1 cellular context compared by ENCODE assay signal in the genomic region with DNA sequence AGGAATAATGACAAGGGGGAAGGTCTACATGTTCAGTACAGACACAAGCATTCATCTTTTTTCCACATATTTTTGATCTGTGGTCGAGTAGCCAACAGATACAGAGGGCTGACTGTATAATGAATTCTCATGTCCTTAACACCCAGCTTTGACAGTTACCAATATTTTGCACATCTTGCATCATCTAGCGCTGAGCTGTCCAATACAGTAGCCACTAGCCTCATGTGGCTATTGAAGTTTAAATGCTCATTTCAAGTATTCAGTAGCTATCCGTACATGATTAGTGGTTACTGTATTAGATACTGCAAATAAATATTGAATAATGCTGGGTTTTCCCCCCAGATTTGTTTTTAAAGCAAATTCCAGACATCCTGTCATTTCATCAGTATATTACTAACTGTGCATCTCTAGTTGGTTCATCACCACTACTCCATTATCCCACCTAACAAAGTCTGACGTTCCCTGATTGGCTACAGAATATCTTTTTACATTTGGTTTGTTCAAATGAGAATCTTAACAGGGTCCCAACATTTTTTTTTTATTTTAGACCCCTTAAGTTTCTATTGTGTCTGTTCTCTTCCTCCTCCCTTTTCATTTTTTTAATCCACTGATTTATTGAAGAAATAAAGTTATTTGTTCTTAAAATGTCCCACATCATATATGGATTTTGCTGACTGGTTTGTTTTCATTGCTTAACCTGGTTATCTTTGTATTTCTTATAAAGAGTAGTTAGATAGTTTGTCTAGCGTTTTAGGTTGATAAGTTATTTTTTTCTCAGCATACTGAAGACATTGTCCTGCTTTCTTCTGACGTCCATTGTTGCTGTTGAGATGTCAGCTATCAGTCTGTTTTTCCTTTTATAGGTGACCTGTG.
TF ChIP-seq lines count a peak whose summit lies in the region.

No MANE protein-coding gene starts in this region.

TF ChIP-seq in HepG2, 621 proteins besides CTCF, POLR2A, EP300 and RAD21:
- TF ChIP-seq SRSF1 (optimal IDR thresholded peaks at IDR 0.05; ENCODE audit: low read depth, low read length) (no peak), CEBPG (CRISPR knock-in tag; IDR thresholded peaks at IDR 0.05) (no peak), SPEN (CRISPR knock-in tag; IDR thresholded peaks at IDR 0.05; ENCODE audit: low read depth) (no peak), FOXK1 (CRISPR knock-in tag; IDR thresholded peaks at IDR 0.05; ENCODE audit: borderline replicate concordance, low read depth) (no peak), ZSCAN31 (CRISPR knock-in tag; IDR thresholded peaks at IDR 0.05; ENCODE audit: low read depth) (no peak), TRIM24 (CRISPR knock-in tag; IDR thresholded peaks at IDR 0.05) (no peak), SP140L (CRISPR knock-in tag; IDR thresholded peaks at IDR 0.05; ENCODE audit: borderline replicate concordance) (no peak), ZNF709 (CRISPR knock-in tag; IDR thresholded peaks at IDR 0.05) (no peak), MAFK (conservative IDR thresholded peaks at IDR 0.05 in 1 of 2, IDR thresholded peaks at IDR 0.05 in 1 of 2; ENCODE audit: low read length in 2 of 2) (peak; percentile 69 to 81), MAFF (IDR thresholded peaks at IDR 0.05; ENCODE audit: low read depth, low read length) (peak; percentile 75), ZFP36L1 (CRISPR knock-in tag; IDR thresholded peaks at IDR 0.05) (no peak), MXI1 (IDR thresholded peaks at IDR 0.05; ENCODE audit: borderline replicate concordance, low read depth, low read length) (no peak), ZNF337 (CRISPR knock-in tag; IDR thresholded peaks at IDR 0.05; ENCODE audit: borderline replicate concordance, low read depth) (no peak), ZNF782 (CRISPR knock-in tag; IDR thresholded peaks at IDR 0.05; ENCODE audit: borderline replicate concordance) (no peak)
- TF ChIP-seq, protein P1, sequence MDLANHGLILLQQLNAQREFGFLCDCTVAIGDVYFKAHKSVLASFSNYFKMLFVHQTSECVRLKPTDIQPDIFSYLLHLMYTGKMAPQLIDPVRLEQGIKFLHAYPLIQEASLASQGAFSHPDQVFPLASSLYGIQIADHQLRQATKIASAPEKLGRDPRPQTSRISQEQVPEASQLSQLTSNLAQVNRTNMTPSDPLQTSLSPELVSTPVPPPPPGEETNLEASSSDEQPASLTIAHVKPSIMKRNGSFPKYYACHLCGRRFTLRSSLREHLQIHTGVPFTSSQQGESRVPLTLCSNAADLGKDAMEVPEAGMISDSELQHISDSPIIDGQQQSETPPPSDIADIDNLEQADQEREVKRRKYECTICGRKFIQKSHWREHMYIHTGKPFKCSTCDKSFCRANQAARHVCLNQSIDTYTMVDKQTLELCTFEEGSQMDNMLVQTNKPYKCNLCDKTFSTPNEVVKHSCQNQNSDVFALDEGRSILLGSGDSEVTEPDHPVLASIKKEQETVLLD (CRISPR knock-in tag; IDR thresholded peaks at IDR 0.05; ENCODE audit: low read depth): no peak
- TF ChIP-seq, protein P2, sequence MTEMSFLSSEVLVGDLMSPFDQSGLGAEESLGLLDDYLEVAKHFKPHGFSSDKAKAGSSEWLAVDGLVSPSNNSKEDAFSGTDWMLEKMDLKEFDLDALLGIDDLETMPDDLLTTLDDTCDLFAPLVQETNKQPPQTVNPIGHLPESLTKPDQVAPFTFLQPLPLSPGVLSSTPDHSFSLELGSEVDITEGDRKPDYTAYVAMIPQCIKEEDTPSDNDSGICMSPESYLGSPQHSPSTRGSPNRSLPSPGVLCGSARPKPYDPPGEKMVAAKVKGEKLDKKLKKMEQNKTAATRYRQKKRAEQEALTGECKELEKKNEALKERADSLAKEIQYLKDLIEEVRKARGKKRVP (CRISPR knock-in tag; IDR thresholded peaks at IDR 0.05): peak in 1 of 2 experiments; percentile 32; a peak in 1 of 4 replicates
- TF ChIP-seq, protein P3, sequence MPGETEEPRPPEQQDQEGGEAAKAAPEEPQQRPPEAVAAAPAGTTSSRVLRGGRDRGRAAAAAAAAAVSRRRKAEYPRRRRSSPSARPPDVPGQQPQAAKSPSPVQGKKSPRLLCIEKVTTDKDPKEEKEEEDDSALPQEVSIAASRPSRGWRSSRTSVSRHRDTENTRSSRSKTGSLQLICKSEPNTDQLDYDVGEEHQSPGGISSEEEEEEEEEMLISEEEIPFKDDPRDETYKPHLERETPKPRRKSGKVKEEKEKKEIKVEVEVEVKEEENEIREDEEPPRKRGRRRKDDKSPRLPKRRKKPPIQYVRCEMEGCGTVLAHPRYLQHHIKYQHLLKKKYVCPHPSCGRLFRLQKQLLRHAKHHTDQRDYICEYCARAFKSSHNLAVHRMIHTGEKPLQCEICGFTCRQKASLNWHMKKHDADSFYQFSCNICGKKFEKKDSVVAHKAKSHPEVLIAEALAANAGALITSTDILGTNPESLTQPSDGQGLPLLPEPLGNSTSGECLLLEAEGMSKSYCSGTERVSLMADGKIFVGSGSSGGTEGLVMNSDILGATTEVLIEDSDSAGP (CRISPR knock-in tag; IDR thresholded peaks at IDR 0.05; ENCODE audit: borderline replicate concordance): no peak
- TF ChIP-seq, protein P4, sequence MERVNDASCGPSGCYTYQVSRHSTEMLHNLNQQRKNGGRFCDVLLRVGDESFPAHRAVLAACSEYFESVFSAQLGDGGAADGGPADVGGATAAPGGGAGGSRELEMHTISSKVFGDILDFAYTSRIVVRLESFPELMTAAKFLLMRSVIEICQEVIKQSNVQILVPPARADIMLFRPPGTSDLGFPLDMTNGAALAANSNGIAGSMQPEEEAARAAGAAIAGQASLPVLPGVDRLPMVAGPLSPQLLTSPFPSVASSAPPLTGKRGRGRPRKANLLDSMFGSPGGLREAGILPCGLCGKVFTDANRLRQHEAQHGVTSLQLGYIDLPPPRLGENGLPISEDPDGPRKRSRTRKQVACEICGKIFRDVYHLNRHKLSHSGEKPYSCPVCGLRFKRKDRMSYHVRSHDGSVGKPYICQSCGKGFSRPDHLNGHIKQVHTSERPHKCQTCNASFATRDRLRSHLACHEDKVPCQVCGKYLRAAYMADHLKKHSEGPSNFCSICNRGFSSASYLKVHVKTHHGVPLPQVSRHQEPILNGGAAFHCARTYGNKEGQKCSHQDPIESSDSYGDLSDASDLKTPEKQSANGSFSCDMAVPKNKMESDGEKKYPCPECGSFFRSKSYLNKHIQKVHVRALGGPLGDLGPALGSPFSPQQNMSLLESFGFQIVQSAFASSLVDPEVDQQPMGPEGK (CRISPR knock-in tag; IDR thresholded peaks at IDR 0.05): no peak
- TF ChIP-seq, protein P5, sequence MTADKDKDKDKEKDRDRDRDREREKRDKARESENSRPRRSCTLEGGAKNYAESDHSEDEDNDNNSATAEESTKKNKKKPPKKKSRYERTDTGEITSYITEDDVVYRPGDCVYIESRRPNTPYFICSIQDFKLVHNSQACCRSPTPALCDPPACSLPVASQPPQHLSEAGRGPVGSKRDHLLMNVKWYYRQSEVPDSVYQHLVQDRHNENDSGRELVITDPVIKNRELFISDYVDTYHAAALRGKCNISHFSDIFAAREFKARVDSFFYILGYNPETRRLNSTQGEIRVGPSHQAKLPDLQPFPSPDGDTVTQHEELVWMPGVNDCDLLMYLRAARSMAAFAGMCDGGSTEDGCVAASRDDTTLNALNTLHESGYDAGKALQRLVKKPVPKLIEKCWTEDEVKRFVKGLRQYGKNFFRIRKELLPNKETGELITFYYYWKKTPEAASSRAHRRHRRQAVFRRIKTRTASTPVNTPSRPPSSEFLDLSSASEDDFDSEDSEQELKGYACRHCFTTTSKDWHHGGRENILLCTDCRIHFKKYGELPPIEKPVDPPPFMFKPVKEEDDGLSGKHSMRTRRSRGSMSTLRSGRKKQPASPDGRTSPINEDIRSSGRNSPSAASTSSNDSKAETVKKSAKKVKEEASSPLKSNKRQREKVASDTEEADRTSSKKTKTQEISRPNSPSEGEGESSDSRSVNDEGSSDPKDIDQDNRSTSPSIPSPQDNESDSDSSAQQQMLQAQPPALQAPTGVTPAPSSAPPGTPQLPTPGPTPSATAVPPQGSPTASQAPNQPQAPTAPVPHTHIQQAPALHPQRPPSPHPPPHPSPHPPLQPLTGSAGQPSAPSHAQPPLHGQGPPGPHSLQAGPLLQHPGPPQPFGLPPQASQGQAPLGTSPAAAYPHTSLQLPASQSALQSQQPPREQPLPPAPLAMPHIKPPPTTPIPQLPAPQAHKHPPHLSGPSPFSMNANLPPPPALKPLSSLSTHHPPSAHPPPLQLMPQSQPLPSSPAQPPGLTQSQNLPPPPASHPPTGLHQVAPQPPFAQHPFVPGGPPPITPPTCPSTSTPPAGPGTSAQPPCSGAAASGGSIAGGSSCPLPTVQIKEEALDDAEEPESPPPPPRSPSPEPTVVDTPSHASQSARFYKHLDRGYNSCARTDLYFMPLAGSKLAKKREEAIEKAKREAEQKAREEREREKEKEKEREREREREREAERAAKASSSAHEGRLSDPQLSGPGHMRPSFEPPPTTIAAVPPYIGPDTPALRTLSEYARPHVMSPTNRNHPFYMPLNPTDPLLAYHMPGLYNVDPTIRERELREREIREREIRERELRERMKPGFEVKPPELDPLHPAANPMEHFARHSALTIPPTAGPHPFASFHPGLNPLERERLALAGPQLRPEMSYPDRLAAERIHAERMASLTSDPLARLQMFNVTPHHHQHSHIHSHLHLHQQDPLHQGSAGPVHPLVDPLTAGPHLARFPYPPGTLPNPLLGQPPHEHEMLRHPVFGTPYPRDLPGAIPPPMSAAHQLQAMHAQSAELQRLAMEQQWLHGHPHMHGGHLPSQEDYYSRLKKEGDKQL (CRISPR knock-in tag; IDR thresholded peaks at IDR 0.05; ENCODE audit: low read depth): no peak
TF ChIP-seq in HepG2: peak in this region for 3.
